Comparison of ENCODE assay signal across 17 cellular contexts in the genomic region with DNA sequence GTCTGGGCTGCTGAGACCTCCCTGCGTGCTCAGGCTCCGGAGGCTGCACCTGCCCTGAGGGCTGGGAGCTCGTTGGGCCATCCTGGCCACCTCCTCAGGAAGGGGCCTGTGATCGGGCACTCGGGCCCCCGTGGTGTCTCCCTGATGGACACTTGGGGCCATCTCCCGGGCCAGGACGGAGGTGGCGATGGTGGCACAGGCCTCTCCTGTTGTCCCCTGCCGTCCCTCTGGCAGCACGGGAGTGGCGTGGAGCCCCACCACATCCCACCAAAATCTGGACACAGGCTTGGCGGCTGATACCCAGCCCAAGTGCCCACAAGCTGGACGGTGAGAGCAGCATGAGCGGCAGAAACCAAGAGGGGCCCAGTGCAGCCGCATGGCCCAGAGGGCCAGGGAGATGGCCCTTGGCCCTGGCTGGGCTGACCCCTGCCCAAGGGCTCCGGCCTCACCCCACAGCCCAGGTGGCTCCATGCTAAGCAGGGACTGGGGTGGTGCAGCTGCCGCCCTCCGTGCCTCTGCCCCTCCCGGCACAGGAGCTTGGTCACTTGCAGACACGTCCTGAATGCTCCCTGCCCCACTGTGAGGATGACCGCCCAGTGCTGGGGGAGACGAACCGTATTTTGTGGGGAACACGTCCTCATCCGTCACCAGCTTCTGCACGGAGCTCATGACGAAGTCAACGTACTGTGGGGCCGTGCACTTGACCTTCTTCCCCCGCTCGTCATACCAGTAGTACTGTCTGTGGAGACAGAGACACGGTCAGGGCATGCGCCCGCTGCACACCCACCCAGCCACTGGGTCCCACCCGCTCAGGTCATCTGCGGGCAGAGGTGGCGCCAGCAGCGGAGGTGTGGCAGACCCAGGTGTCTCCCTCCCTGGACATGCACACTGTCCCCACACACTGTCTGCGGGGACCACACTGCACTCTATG.
"Had no signal": no experiment of that assay in that cellular context is flagged by ENCODE, and none has a peak within 500 bp of the region (broad histone marks: within the 10 kb centered on the region; RNA-seq: fewer than 3 reads in every experiment).

No MANE protein-coding gene starts in this region.

- DNase-seq: activated CD4-positive, alpha-beta T cell treated with anti-CD3 and anti-CD28 coated beads, Interleukin-2, amount 10 ng/mL, durations not matched to agents 24 days and 14 days; activated CD8-positive, alpha-beta memory T cell treated with anti-CD3 and anti-CD28 coated beads, Interleukin-2, amount 10 ng/mL, durations not matched to agents 7 days and 5 days; activated CD8-positive, alpha-beta T cell treated with anti-CD3 and anti-CD28 coated beads for 36 hours; activated gamma-delta T cell; gastrocnemius medialis; mammary epithelial cell; naive thymus-derived CD8-positive, alpha-beta T cell; SK-N-SH; stimulated activated CD4-positive, alpha-beta T cell treated with anti-CD3 and anti-CD28 coated beads, Interleukin-4, amount 100 ng/mL, for 1 hour; stimulated activated naive CD4-positive, alpha-beta T cell had no signal

- H3K27me3 ChIP-seq: esophagus muscularis mucosa, gastrocnemius medialis, neural progenitor cell had no signal

- H3K9me3 ChIP-seq: esophagus muscularis mucosa, gastrocnemius medialis, prostate gland, SK-N-SH, thoracic aorta had no signal

- H3K4me3 ChIP-seq: coronary artery, esophagus muscularis mucosa, gastrocnemius medialis, neural progenitor cell, prostate gland, thoracic aorta had no signal

- H3K27ac ChIP-seq: gastrocnemius medialis, neural progenitor cell, prostate gland, thoracic aorta had no signal

- FAIRE-seq: astrocyte, islet of Langerhans had no signal

- ATAC-seq: activated CD8-positive, alpha-beta memory T cell treated with anti-CD3 and anti-CD28 coated beads, Interleukin-2, amount 10 ng/mL, durations not matched to agents 7 days and 5 days; activated CD8-positive, alpha-beta T cell treated with anti-CD3 and anti-CD28 coated beads for 36 hours; gastrocnemius medialis; naive thymus-derived CD8-positive, alpha-beta T cell had no signal

- H3K36me3 ChIP-seq: neural progenitor cell had no signal

- H3K9ac ChIP-seq: neural progenitor cell, SK-N-SH had no signal

- H3K4me1 ChIP-seq: gastrocnemius medialis, neural progenitor cell, prostate gland had no signal
